8 cellular contexts compared by ENCODE assay signal in genomic region chr12:64403708-64404469, GRCh38. TPM values are rescaled to one million over a fixed set of nuclear protein-coding genes. Genes with fewer than 3 reads are reported as not detected.
DNase-seq lines count a peak whose midpoint lies in the region; ATAC-seq and TF ChIP-seq lines count a peak whose summit lies in the region.

Gene XPOT (plus strand): TSS chr12:64404392. CDS start chr12:64410036, 5,644 bp downstream.

- H3K4me3 ChIP-seq in epithelial cell of proximal tubule (ENCODE audit: low read depth, low read length) = peak within 1 kb of the TSS; percentile 94

- no peak for TF ChIP-seq EP300 in Ishikawa (IDR thresholded peaks at IDR 0.05; ENCODE audit: borderline replicate concordance)

- ATAC-seq in GM21619 (IDR thresholded peaks at IDR 0.05; ENCODE audit: unreplicated experiment) = peak; percentile 95

- DNase-seq in DMS153 treated with DMSO at 0.1 percent for 48 hours (lab: John Stamatoyannopoulos, UW; ENCODE audit: unreplicated experiment) (peak; percentile 93), OCI-M2 (lab: John Stamatoyannopoulos, UW; ENCODE audit: unreplicated experiment) (peak; percentile 33), epithelial cell of proximal tubule (ENCODE audit: low read depth) (peak; percentile 78), mucosa of gallbladder (ENCODE audit: low spot score) (peak; percentile 94)
- peak; percentile 91 for DNase-seq in activated T-cell treated with anti-CD3 and anti-CD28 coated beads, Interleukin-2, amount 50 U/mL, for 1 hour
- DNase-seq in stimulated activated CD8-positive, alpha-beta memory T cell treated with anti-CD3 and anti-CD28 coated beads, Interleukin-4, amount 100 ng/mL, for 48 hours = peak; percentile 91

- no peak for TF ChIP-seq RAD21 in Ishikawa (IDR thresholded peaks at IDR 0.05; ENCODE audit: low read depth)

- TF ChIP-seq CTCF in epithelial cell of proximal tubule (conservative IDR thresholded peaks at IDR 0.05; ENCODE audit: low read depth, low read length) = no peak

TF ChIP-seq in Ishikawa, 13 proteins besides CTCF, POLR2A, EP300 and RAD21:
- peak; percentile 7; the same call in 1 of the 2 replicates for TF ChIP-seq FOXM1 (IDR thresholded peaks at IDR 0.05; ENCODE audit: borderline replicate concordance, low read depth)
- TF ChIP-seq TAF1 (IDR thresholded peaks at IDR 0.05; ENCODE audit: low read depth) = peak; percentile 75; the same call in 1 of the 2 replicates
- TF ChIP-seq USF1 (IDR thresholded peaks at IDR 0.05) = peak; percentile 67
- peak; percentile 58; the same call in 1 of the 2 replicates for TF ChIP-seq MAX (IDR thresholded peaks at IDR 0.05)
- no peak for TF ChIP-seq ZBTB7A (IDR thresholded peaks at IDR 0.05; ENCODE audit: low read depth)
- peak; percentile 68 for TF ChIP-seq YY1 (IDR thresholded peaks at IDR 0.05; ENCODE audit: low read depth)
- no peak; the same call in 1 of the 2 replicates for TF ChIP-seq TCF12 (IDR thresholded peaks at IDR 0.05; ENCODE audit: low read depth)
- TF ChIP-seq REST (IDR thresholded peaks at IDR 0.05; ENCODE audit: low read depth) = no peak
- TF ChIP-seq CREB1 (IDR thresholded peaks at IDR 0.05; ENCODE audit: low read depth) = peak; percentile 42; the same call in 1 of the 2 replicates
- TF ChIP-seq TEAD4 (IDR thresholded peaks at IDR 0.05) = peak; percentile 29; the same call in 1 of the 2 replicates
- no peak for TF ChIP-seq EGR1 (IDR thresholded peaks at IDR 0.05)
- peak; percentile 19; the same call in 1 of the 2 replicates for TF ChIP-seq NFIC (IDR thresholded peaks at IDR 0.05)
- no peak for TF ChIP-seq CEBPB (IDR thresholded peaks at IDR 0.05)
TF ChIP-seq in Ishikawa: peak in this region for 8.

RNA-seq across cellular contexts. Expression of gene XPOT, which starts in this region (rescaled TPM):
- total RNA-seq in epithelial cell of proximal tubule (39.8 and 68.4 TPM in 2 replicates), mucosa of gallbladder (32.8 TPM)

Comparison
In these comparisons a context has a peak if more than half of its experiments do, and no peak if none do; other contexts are left out.
1. Peak in every context shown above with its lines: DNase-seq, ATAC-seq and H3K4me3 ChIP-seq.
2. DNase-seq: peak in every context shown above with its lines; median percentile 94 in mucosa of gallbladder; 93 in DMS153 treated with DMSO at 0.1 percent for 48 hours; 91 in activated T-cell treated with anti-CD3 and anti-CD28 coated beads, Interleukin-2, amount 50 U/mL, for 1 hour; 91 in stimulated activated CD8-positive, alpha-beta memory T cell treated with anti-CD3 and anti-CD28 coated beads, Interleukin-4, amount 100 ng/mL, for 48 hours; 78 in epithelial cell of proximal tubule; 33 in OCI-M2.